ENCODE assay signal across 27 cellular contexts in the genomic region with DNA sequence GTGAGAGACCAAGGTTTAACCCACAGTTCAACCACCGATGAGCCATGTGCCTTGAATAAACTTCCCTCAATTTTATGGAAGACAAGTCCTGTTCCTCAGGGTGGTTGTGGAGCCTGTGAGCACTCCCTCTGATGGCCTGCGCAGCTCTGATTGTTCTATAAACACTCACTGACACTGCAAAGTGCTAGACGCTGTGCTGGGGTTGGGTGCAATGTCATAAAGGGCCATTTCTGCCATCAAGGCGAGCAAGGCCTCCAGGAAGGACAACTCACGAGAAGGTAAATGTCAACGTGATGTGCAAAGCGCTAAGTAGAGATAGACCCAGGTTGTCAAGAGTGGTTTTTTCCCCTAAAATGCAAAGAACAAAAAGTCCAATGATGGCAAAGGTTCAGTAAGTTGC.
DNase-seq lines count a peak whose midpoint lies in the region; ATAC-seq, FAIRE-seq and TF ChIP-seq lines count a peak whose summit lies in the region.
"Had no signal": no experiment of that assay in that cellular context is flagged by ENCODE, and none has a peak within 500 bp of the region (broad histone marks: within the 10 kb centered on the region; RNA-seq: fewer than 3 reads in every experiment).

No MANE protein-coding gene starts in this region.

- H3K36me3 ChIP-seq in liver (ENCODE audit: control insufficient read depth in 4 of 4, insufficient read depth in 3 of 4, low read depth in 1 of 4, low read length in 3 of 4) (no peaks in the 10 kb centered on the region), HepG2 (replicated peaks in 1 of 2; ENCODE audit: control insufficient read depth in 1 of 2, insufficient read depth in 2 of 2, low read length in 2 of 2) (no peaks in the 10 kb centered on the region), mesenchymal stem cell (ENCODE audit: control insufficient read depth in 1 of 2, insufficient read depth in 2 of 2, low read depth in 1 of 2, low read length in 2 of 2) (no peaks in the 10 kb centered on the region), vagina (no peaks in the 10 kb centered on the region)
- H3K36me3 ChIP-seq: BE2C, BLaER1 had no signal

- H3K79me1 ChIP-seq in mesenchymal stem cell (replicated peaks; ENCODE audit: low read length, poor library complexity, severe bottlenecking): no peaks in the 10 kb centered on the region

- no peak overlapping the region for H2BK15ac ChIP-seq in mesenchymal stem cell (ENCODE audit: low read depth, poor library complexity, severe bottlenecking)

- no peak overlapping the region for H3K18ac ChIP-seq in mesenchymal stem cell (ENCODE audit: low read depth in 1 of 2, low read length in 2 of 2)

- no peaks in the 10 kb centered on the region for H3K79me2 ChIP-seq in HepG2 (ENCODE audit: insufficient read depth, low read length)

- H2BK12ac ChIP-seq in mesenchymal stem cell (ENCODE audit: low read length in 2 of 2): no peak overlapping the region

- no peak overlapping the region for H2AFZ ChIP-seq in HepG2 (ENCODE audit: low read length)
- peak overlapping the region; percentile 15 for H2AFZ ChIP-seq in mesenchymal stem cell (ENCODE audit: low read depth, low read length)

- CTCF ChIA-PET in HepG2 (lab: Yijun Ruan, JAX; ENCODE audit: low intra/inter-chr PET ratio, low total read pairs): no interaction called here
- CTCF ChIA-PET in activated CD4-positive, alpha-beta memory T cell treated with anti-CD3 and anti-CD28 coated beads for 36 hours (lab: Charles Lee): no interaction called here

- no peak for ATAC-seq in HepG2
- ATAC-seq: GM12878 had no signal

- H2BK120ac ChIP-seq in mesenchymal stem cell (ENCODE audit: low read depth, low read length): no peak overlapping the region

- H3K36me3 Mint-ChIP-seq in activated CD4-positive, alpha-beta memory T cell treated with anti-CD3 and anti-CD28 coated beads for 36 hours: no peaks in the 10 kb centered on the region
- H3K36me3 Mint-ChIP-seq: CD14-positive monocyte; CD4-positive, alpha-beta memory T cell; CD4-positive, CD25-positive, alpha-beta regulatory T cell; CD8-positive, alpha-beta memory T cell had no signal

- POLR2A ChIA-PET in HepG2 (lab: Yijun Ruan, JAX): no interaction called here
- POLR2A ChIA-PET in activated CD4-positive, alpha-beta memory T cell treated with anti-CD3 and anti-CD28 coated beads for 36 hours (lab: Charles Lee): no interaction called here

- H3K4ac ChIP-seq in mesenchymal stem cell (ENCODE audit: low read depth in 1 of 2, low read length in 2 of 2): no peak overlapping the region

- no peak for TF ChIP-seq EP300 in HepG2 (IDR thresholded peaks at IDR 0.05; ENCODE audit: low read depth in 2 of 2, low read length in 2 of 2)
- no peak for TF ChIP-seq EP300 in HepG2 (CRISPR knock-in tag; IDR thresholded peaks at IDR 0.05; ENCODE audit: borderline replicate concordance)

- H3K27me3 Mint-ChIP-seq in activated CD4-positive, alpha-beta memory T cell treated with anti-CD3 and anti-CD28 coated beads for 36 hours: peaks cover 2% of the 10 kb centered on the region
- H3K27me3 Mint-ChIP-seq: CD4-positive, CD25-positive, alpha-beta regulatory T cell had no signal

- H3K4me3 Mint-ChIP-seq in activated CD4-positive, alpha-beta memory T cell treated with anti-CD3 and anti-CD28 coated beads for 36 hours: no peak overlapping the region
- H3K4me3 Mint-ChIP-seq: CD14-positive monocyte; CD4-positive, alpha-beta memory T cell; CD4-positive, CD25-positive, alpha-beta regulatory T cell; CD8-positive, alpha-beta memory T cell had no signal

- intact Hi-C loops in HepG2 (cut with micrococcal nuclease; ENCODE audit: unreplicated experiment): no loop called here
- intact Hi-C loops in vagina (cut with DNase I): no loop called here
- intact Hi-C loops in activated CD4-positive, alpha-beta memory T cell treated with anti-CD3 and anti-CD28 coated beads for 36 hours (cut with micrococcal nuclease): no loop called here

- TF ChIP-seq RAD21 in liver (IDR thresholded peaks at IDR 0.05): no peak
- TF ChIP-seq RAD21 in HepG2 (CRISPR knock-in tag; IDR thresholded peaks at IDR 0.05): no peak

- no peaks in the 10 kb centered on the region for H3K9me3 ChIP-seq in liver (ENCODE audit: control insufficient read depth in 4 of 4, low read length in 3 of 4)
- H3K9me3 ChIP-seq in HepG2 (ENCODE audit: low read length): no peaks in the 10 kb centered on the region
- no peaks in the 10 kb centered on the region for H3K9me3 ChIP-seq in mesenchymal stem cell (ENCODE audit: control insufficient read depth, low read length)
- H3K9me3 ChIP-seq in vagina: no peaks in the 10 kb centered on the region
- H3K9me3 ChIP-seq: BE2C, BLaER1 had no signal

- DNase-seq in HepG2 (ENCODE audit: low spot score): no peak
- no peak for DNase-seq in mesenchymal stem cell
- peak; percentile 14 to 52 for DNase-seq in vagina (ENCODE audit: extremely low spot score in 2 of 2)
- DNase-seq in germinal center (ENCODE audit: low spot score): no peak
- DNase-seq in activated CD4-positive, alpha-beta memory T cell treated with anti-CD3 and anti-CD28 coated beads for 36 hours: no peak
- DNase-seq: 8988T; ACHN; BE2C; C1 segment of cervical spinal cord; CD4-positive, alpha-beta memory T cell; CD4-positive, CD25-positive, alpha-beta regulatory T cell; CD8-positive, alpha-beta memory T cell; COR-L47; DMS 273 treated with DMSO at 0.1 percent for 48 hours; DMS153; DMS53; DMS79; DND-41; EL; GDM1 had no signal

- H3K27me3 ChIP-seq in liver (ENCODE audit: control insufficient read depth in 4 of 4, insufficient read depth in 4 of 4, low read length in 3 of 4): no peaks in the 10 kb centered on the region
- H3K27me3 ChIP-seq in HepG2 (ENCODE audit: control insufficient read depth in 1 of 2, insufficient read depth in 2 of 2, low read length in 2 of 2): no peaks in the 10 kb centered on the region
- H3K27me3 ChIP-seq in mesenchymal stem cell (ENCODE audit: control insufficient read depth in 1 of 2, insufficient read depth in 1 of 2, low read length in 2 of 2): peaks cover 33% of the 10 kb centered on the region in 2 experiments
- no peaks in the 10 kb centered on the region for H3K27me3 ChIP-seq in vagina
- H3K27me3 ChIP-seq: BE2C, BLaER1 had no signal

- WGBS in liver: 92% methylated on average over 7 of the region's 7 CpGs
- 19% methylated on average over 6 of the region's 7 CpGs for WGBS in HepG2 (ENCODE audit: low lambda C conversion rate)
- 90% methylated on average over 6 of the region's 7 CpGs for WGBS in mesenchymal stem cell

- no peak overlapping the region for H2BK5ac ChIP-seq in mesenchymal stem cell (ENCODE audit: low read depth, low read length, poor library complexity, severe bottlenecking)

- no peak overlapping the region for H3K14ac ChIP-seq in mesenchymal stem cell (ENCODE audit: low read length in 2 of 2)

- no peak for TF ChIP-seq POLR2A in HepG2 (IDR thresholded peaks at IDR 0.05; ENCODE audit: insufficient read depth in 1 of 2, low read depth in 2 of 2, low read length in 2 of 2)
- TF ChIP-seq POLR2A in vagina (IDR thresholded peaks at IDR 0.05): no peak

- H3K9me3 Mint-ChIP-seq in activated CD4-positive, alpha-beta memory T cell treated with anti-CD3 and anti-CD28 coated beads for 36 hours: no peaks in the 10 kb centered on the region
- H3K9me3 Mint-ChIP-seq: CD14-positive monocyte; CD4-positive, alpha-beta memory T cell; CD4-positive, CD25-positive, alpha-beta regulatory T cell; CD8-positive, alpha-beta memory T cell had no signal

- H3K9ac ChIP-seq in liver (ENCODE audit: low read depth in 1 of 2, low read length in 2 of 2) (no peak overlapping the region), HepG2 (ENCODE audit: insufficient read depth, low read depth, low read length) (no peak overlapping the region), mesenchymal stem cell (ENCODE audit: low read length) (no peak overlapping the region)
- H3K9ac ChIP-seq: BLaER1 had no signal

- no peak overlapping the region for H4K8ac ChIP-seq in mesenchymal stem cell (ENCODE audit: low read length)

- H2AK5ac ChIP-seq in mesenchymal stem cell (ENCODE audit: low read length, severe bottlenecking): no peak overlapping the region

- peaks cover under 1% of the 10 kb centered on the region for H3K4me1 Mint-ChIP-seq in activated CD4-positive, alpha-beta memory T cell treated with anti-CD3 and anti-CD28 coated beads for 36 hours (ENCODE audit: low read depth)

- H3K27ac ChIP-seq in liver (ENCODE audit: low read depth in 1 of 2, low read length in 2 of 2) (no peak overlapping the region), HepG2 (ENCODE audit: extremely low read length, insufficient read depth, low read length) (no peak overlapping the region), mesenchymal stem cell (ENCODE audit: low read length, poor library complexity, severe bottlenecking) (no peak overlapping the region), vagina (no peak overlapping the region)
- H3K27ac ChIP-seq: BLaER1 had no signal

- no peak overlapping the region for H3K23ac ChIP-seq in mesenchymal stem cell (ENCODE audit: low read length in 2 of 2)

- no TSS peak for BruUV-seq in HepG2 (replicated peaks; lab: Mats Ljungman, UMichigan)

- no peak for FAIRE-seq in HepG2 (lab: Jason Lieb, UNC)
- FAIRE-seq: A204.1, GM12878, GM12892, GM18507 had no signal

- in situ Hi-C loops in HepG2 (cut with HindIII; ENCODE audit: extremely low pct_ligation_motif_present, low pct_unique_long_range_greater_than_20kb): no loop called here

- no peak overlapping the region for H3K4me2 ChIP-seq in HepG2 (ENCODE audit: low read depth, low read length)
- no peak overlapping the region for H3K4me2 ChIP-seq in mesenchymal stem cell (ENCODE audit: low read length, poor library complexity, severe bottlenecking)
- H3K4me2 ChIP-seq: BLaER1 had no signal

- no peak overlapping the region for H4K91ac ChIP-seq in mesenchymal stem cell (ENCODE audit: low read length)

- H4K20me1 ChIP-seq in HepG2 (ENCODE audit: insufficient read depth, low read length): no peaks in the 10 kb centered on the region
- H4K20me1 ChIP-seq: BLaER1 had no signal

- no peak overlapping the region for H3K4me3 ChIP-seq in liver (ENCODE audit: low read depth in 1 of 3, low read length in 3 of 3)
- H3K4me3 ChIP-seq in HepG2 (replicated peaks in 1 of 3; ENCODE audit: insufficient read depth in 1 of 3, low read depth in 2 of 3, low read length in 3 of 3): no peak overlapping the region
- no peak overlapping the region for H3K4me3 ChIP-seq in mesenchymal stem cell (ENCODE audit: insufficient read depth in 1 of 2, low read depth in 1 of 2, low read length in 2 of 2)
- H3K4me3 ChIP-seq in vagina: no peak overlapping the region
- H3K4me3 ChIP-seq: BLaER1, GM12878 had no signal

- TF ChIP-seq CTCF in liver (IDR thresholded peaks at IDR 0.05; ENCODE audit: low read depth, low read length, missing input control) (no peak), HepG2 (CRISPR knock-in tag; IDR thresholded peaks at IDR 0.05) (no peak), vagina (IDR thresholded peaks at IDR 0.05) (no peak)

- no peak overlapping the region for H3K27ac Mint-ChIP-seq in activated CD4-positive, alpha-beta memory T cell treated with anti-CD3 and anti-CD28 coated beads for 36 hours
- H3K27ac Mint-ChIP-seq: CD4-positive, alpha-beta memory T cell; CD4-positive, CD25-positive, alpha-beta regulatory T cell had no signal

- peaks cover 0 to 5% (median 2%) of the 10 kb centered on the region in 4 donors for H3K4me1 ChIP-seq in liver (ENCODE audit: control insufficient read depth in 4 of 4, insufficient read depth in 4 of 4, low read length in 3 of 4)
- H3K4me1 ChIP-seq in HepG2 (ENCODE audit: insufficient read depth, low read length): no peaks in the 10 kb centered on the region
- H3K4me1 ChIP-seq in mesenchymal stem cell (ENCODE audit: control insufficient read depth, insufficient read depth, low read depth, low read length): no peaks in the 10 kb centered on the region
- H3K4me1 ChIP-seq in vagina: peaks cover 3% of the 10 kb centered on the region
- H3K4me1 ChIP-seq: BE2C had no signal

Comparison
In these comparisons a context has a peak if more than half of its experiments do, and no peak if none do; other contexts are left out.
1. DNase-seq: peak in vagina (2 of 2); none in HepG2 (single experiment), mesenchymal stem cell (single experiment), germinal center (single experiment) and activated CD4-positive, alpha-beta memory T cell treated with anti-CD3 and anti-CD28 coated beads for 36 hours (single experiment).